Comparison of ENCODE assay signal across 21 cellular contexts in genomic region chr10:74548676-74549075, GRCh38.
DNase-seq lines count a peak whose midpoint lies in the region; ATAC-seq, FAIRE-seq and TF ChIP-seq lines count a peak whose summit lies in the region.
"Had no signal": no experiment of that assay in that cellular context is flagged by ENCODE, and none has a peak within 500 bp of the region (broad histone marks: within the 10 kb centered on the region; RNA-seq: fewer than 3 reads in every experiment).

No MANE protein-coding gene starts in this region.

- no peaks in the 10 kb centered on the region for H3K79me2 ChIP-seq in HepG2 (ENCODE audit: insufficient read depth, low read length)

- peak in 1 of 2 experiments; percentile 68; a peak in 2 of 4 replicates for TF ChIP-seq EP300 in HepG2 (IDR thresholded peaks at IDR 0.05; ENCODE audit: low read depth in 2 of 2, low read length in 2 of 2)
- TF ChIP-seq EP300 in HepG2 (CRISPR knock-in tag; IDR thresholded peaks at IDR 0.05; ENCODE audit: borderline replicate concordance): no peak

- TF ChIP-seq RAD21 in HepG2 (CRISPR knock-in tag; IDR thresholded peaks at IDR 0.05): no peak

- intact Hi-C loops in HepG2 (cut with micrococcal nuclease; ENCODE audit: unreplicated experiment): no loop called here
- intact Hi-C loops in activated CD8-positive, alpha-beta T cell treated with anti-CD3 and anti-CD28 coated beads for 36 hours (cut with micrococcal nuclease): no loop called here

- H3K36me3 Mint-ChIP-seq in WTC11: no peaks in the 10 kb centered on the region
- peaks cover 11% of the 10 kb centered on the region for H3K36me3 Mint-ChIP-seq in activated CD8-positive, alpha-beta T cell treated with anti-CD3 and anti-CD28 coated beads for 36 hours (ENCODE audit: low read depth)
- H3K36me3 Mint-ChIP-seq in activated naive CD4-positive, alpha-beta T cell treated with anti-CD3 and anti-CD28 coated beads, Interleukin-2, amount 10 ng/mL, durations not matched to agents 7 days and 5 days: peaks cover 4% of the 10 kb centered on the region

- H3K9me3 ChIP-seq in HepG2 (ENCODE audit: low read length): no peaks in the 10 kb centered on the region

- POLR2A ChIA-PET in WTC11 (lab: Charles Lee): no interaction called here
- POLR2A ChIA-PET in HepG2 (lab: Yijun Ruan, JAX): no interaction called here
- POLR2A ChIA-PET in activated CD8-positive, alpha-beta T cell treated with anti-CD3 and anti-CD28 coated beads for 36 hours (lab: Charles Lee): no interaction called here

- TF ChIP-seq POLR2A in GM12892 (IDR thresholded peaks at IDR 0.05; ENCODE audit: low read depth, low read length) (no peak), HepG2 (IDR thresholded peaks at IDR 0.05; ENCODE audit: insufficient read depth in 1 of 2, low read depth in 2 of 2, low read length in 2 of 2) (no peak)

- no peak for DNase-seq in GM12892 (ENCODE audit: insufficient read length)
- no peak for DNase-seq in WTC11 (ENCODE audit: low spot score)
- DNase-seq in HepG2 (ENCODE audit: low spot score): peak; percentile 85
- DNase-seq in activated CD8-positive, alpha-beta T cell treated with anti-CD3 and anti-CD28 coated beads for 36 hours: no peak
- DNase-seq in activated naive CD4-positive, alpha-beta T cell treated with anti-CD3 and anti-CD28 coated beads, Interleukin-2, amount 10 ng/mL, durations not matched to agents 7 days and 5 days: no peak
- no peak for DNase-seq in NCI-H1694 treated with DMSO at 0.1 percent for 48 hours (lab: John Stamatoyannopoulos, UW)
- DNase-seq: CD4-positive, CD25-positive, alpha-beta regulatory T cell; DMS79 treated with DMSO at 0.1 percent for 48 hours; GF-D8; Kasumi-1; NCI-H1417 treated with DMSO at 0.1 percent for 48 hours; NCI-H2029; NCI-H2171; NCI-H446; NK-92 treated with Interleukin-12 subunit alpha and Interleukin-12 subunit beta, amount 100 ng/mL, for 24 hours; RPMI8226; SIG-M5 had no signal

- 5% methylated on average over 2 of the region's 2 CpGs for WGBS in HepG2 (ENCODE audit: low lambda C conversion rate)

- H3K9ac ChIP-seq in HepG2 (ENCODE audit: insufficient read depth, low read depth, low read length): no peak overlapping the region

- FAIRE-seq in GM12892 (lab: Jason Lieb, UNC) (peak; percentile 60), HepG2 (lab: Jason Lieb, UNC) (no peak)
- FAIRE-seq: H1 had no signal

- H3K27me3 Mint-ChIP-seq in WTC11 (ENCODE audit: low read depth): no peaks in the 10 kb centered on the region
- no peaks in the 10 kb centered on the region for H3K27me3 Mint-ChIP-seq in activated CD8-positive, alpha-beta T cell treated with anti-CD3 and anti-CD28 coated beads for 36 hours
- no peaks in the 10 kb centered on the region for H3K27me3 Mint-ChIP-seq in activated naive CD4-positive, alpha-beta T cell treated with anti-CD3 and anti-CD28 coated beads, Interleukin-2, amount 10 ng/mL, durations not matched to agents 7 days and 5 days
- H3K27me3 Mint-ChIP-seq: B cell; CD4-positive, CD25-positive, alpha-beta regulatory T cell; IgD-negative memory B cell had no signal

- H3K4me3 ChIP-seq in HepG2 (replicated peaks in 1 of 3; ENCODE audit: insufficient read depth in 1 of 3, low read depth in 2 of 3, low read length in 3 of 3): no peak overlapping the region

- no peak for TF ChIP-seq CTCF in WTC11 (IDR thresholded peaks at IDR 0.05)
- TF ChIP-seq CTCF in HepG2 (CRISPR knock-in tag; IDR thresholded peaks at IDR 0.05): no peak
- TF ChIP-seq CTCF in activated CD8-positive, alpha-beta T cell treated with anti-CD3 and anti-CD28 coated beads for 36 hours (IDR thresholded peaks at IDR 0.05): no peak

- 0 out of 2 replicates have a peak overlapping the region, but pooled peaks have one; percentile 30 for H3K27ac Mint-ChIP-seq in WTC11
- H3K27ac Mint-ChIP-seq in activated CD8-positive, alpha-beta T cell treated with anti-CD3 and anti-CD28 coated beads for 36 hours: no peak overlapping the region
- no peak overlapping the region for H3K27ac Mint-ChIP-seq in activated naive CD4-positive, alpha-beta T cell treated with anti-CD3 and anti-CD28 coated beads, Interleukin-2, amount 10 ng/mL, durations not matched to agents 7 days and 5 days
- H3K27ac Mint-ChIP-seq: B cell; CD4-positive, CD25-positive, alpha-beta regulatory T cell; IgD-negative memory B cell had no signal

- no peaks in the 10 kb centered on the region for H3K36me3 ChIP-seq in HepG2 (replicated peaks in 1 of 2; ENCODE audit: control insufficient read depth in 1 of 2, insufficient read depth in 2 of 2, low read length in 2 of 2)

- no peaks in the 10 kb centered on the region for H4K20me1 ChIP-seq in HepG2 (ENCODE audit: insufficient read depth, low read length)

- H3K27me3 ChIP-seq in HepG2 (ENCODE audit: control insufficient read depth in 1 of 2, insufficient read depth in 2 of 2, low read length in 2 of 2): no peaks in the 10 kb centered on the region

- 0 out of 2 replicates have a peak, but pooled peaks cover 3% of the 10 kb centered on the region for H3K9me3 Mint-ChIP-seq in WTC11
- H3K9me3 Mint-ChIP-seq in activated CD8-positive, alpha-beta T cell treated with anti-CD3 and anti-CD28 coated beads for 36 hours: no peaks in the 10 kb centered on the region
- no peaks in the 10 kb centered on the region for H3K9me3 Mint-ChIP-seq in activated naive CD4-positive, alpha-beta T cell treated with anti-CD3 and anti-CD28 coated beads, Interleukin-2, amount 10 ng/mL, durations not matched to agents 7 days and 5 days
- H3K9me3 Mint-ChIP-seq: IgD-negative memory B cell had no signal

- H3K4me1 ChIP-seq in HepG2 (ENCODE audit: insufficient read depth, low read length): peaks cover 22% of the 10 kb centered on the region

- H3K4me2 ChIP-seq in HepG2 (ENCODE audit: low read depth, low read length): 0 out of 2 replicates have a peak overlapping the region, but pooled peaks have one; percentile 15

- in situ Hi-C loops in HepG2 (cut with HindIII; ENCODE audit: extremely low pct_ligation_motif_present, low pct_unique_long_range_greater_than_20kb): no loop called here

- CTCF ChIA-PET in WTC11 (lab: Charles Lee) (no interaction called here), HepG2 (lab: Yijun Ruan, JAX; ENCODE audit: low intra/inter-chr PET ratio, low total read pairs) (no interaction called here)
- CTCF ChIA-PET in activated CD8-positive, alpha-beta T cell treated with anti-CD3 and anti-CD28 coated beads for 36 hours (lab: Charles Lee): no interaction called here
- CTCF ChIA-PET in activated naive CD4-positive, alpha-beta T cell treated with anti-CD3 and anti-CD28 coated beads, Interleukin-2, amount 10 ng/mL, durations not matched to agents 7 days and 5 days (lab: Charles Lee): no interaction called here

- peak overlapping the region; percentile 54 for H3K27ac ChIP-seq in HepG2 (ENCODE audit: extremely low read length, insufficient read depth, low read length)

- no peak overlapping the region for H3K4me3 Mint-ChIP-seq in WTC11
- H3K4me3 Mint-ChIP-seq in activated CD8-positive, alpha-beta T cell treated with anti-CD3 and anti-CD28 coated beads for 36 hours: no peak overlapping the region
- H3K4me3 Mint-ChIP-seq in activated naive CD4-positive, alpha-beta T cell treated with anti-CD3 and anti-CD28 coated beads, Interleukin-2, amount 10 ng/mL, durations not matched to agents 7 days and 5 days: no peak overlapping the region
- H3K4me3 Mint-ChIP-seq: B cell; CD4-positive, CD25-positive, alpha-beta regulatory T cell; IgD-negative memory B cell had no signal

- peaks cover 28% of the 10 kb centered on the region for H3K4me1 Mint-ChIP-seq in WTC11
- peaks cover 2% of the 10 kb centered on the region for H3K4me1 Mint-ChIP-seq in activated CD8-positive, alpha-beta T cell treated with anti-CD3 and anti-CD28 coated beads for 36 hours (ENCODE audit: low read depth)
- H3K4me1 Mint-ChIP-seq in activated naive CD4-positive, alpha-beta T cell treated with anti-CD3 and anti-CD28 coated beads, Interleukin-2, amount 10 ng/mL, durations not matched to agents 7 days and 5 days: peaks cover 4% of the 10 kb centered on the region
- H3K4me1 Mint-ChIP-seq: B cell had no signal

- BruUV-seq in HepG2 (replicated peaks; lab: Mats Ljungman, UMichigan): no TSS peak

- H2AFZ ChIP-seq in HepG2 (ENCODE audit: low read length): no peak overlapping the region

- ATAC-seq in WTC11: no peak
- peak; percentile 84 for ATAC-seq in HepG2
- no peak for ATAC-seq in activated CD8-positive, alpha-beta T cell treated with anti-CD3 and anti-CD28 coated beads for 36 hours
- no peak for ATAC-seq in HG03280 (IDR thresholded peaks at IDR 0.05; ENCODE audit: unreplicated experiment)

TF ChIP-seq in WTC11, 78 proteins besides CTCF, POLR2A, EP300 and RAD21 (continues in another document):
- no peak for TF ChIP-seq FOXK1 (CRISPR knock-in tag; IDR thresholded peaks at IDR 0.05)
- no peak for TF ChIP-seq RELA (CRISPR knock-in tag; IDR thresholded peaks at IDR 0.05; ENCODE audit: borderline replicate concordance)
- no peak for TF ChIP-seq E2F4 (CRISPR knock-in tag; IDR thresholded peaks at IDR 0.05; ENCODE audit: borderline replicate concordance, low read depth)
- TF ChIP-seq ELF4 (CRISPR knock-in tag; IDR thresholded peaks at IDR 0.05; ENCODE audit: low read depth): no peak
- no peak for TF ChIP-seq CREM (CRISPR knock-in tag; IDR thresholded peaks at IDR 0.05)
- no peak for TF ChIP-seq HMGA2 (CRISPR knock-in tag; IDR thresholded peaks at IDR 0.05)
